In genomic region chr12:52884526-52885293, GRCh38 we compare ENCODE assay signal across 8 cellular contexts. TPM values are rescaled to one million over a fixed set of nuclear protein-coding genes. Genes with fewer than 3 reads are reported as not detected.
DNase-seq lines count a peak whose midpoint lies in the region; ATAC-seq and TF ChIP-seq lines count a peak whose summit lies in the region.

No MANE protein-coding gene starts in this region.

- TF ChIP-seq CTCF in lower lobe of right lung (IDR thresholded peaks at IDR 0.05) = peak; percentile 95

- ATAC-seq in lower lobe of right lung (peak; percentile 88 to 89), GM18868 (IDR thresholded peaks at IDR 0.05; ENCODE audit: unreplicated experiment) (no peak)

- H3K4me1 ChIP-seq in lower lobe of right lung = peaks cover 14% of the 10 kb centered on the region

- H3K36me3 ChIP-seq in lower lobe of right lung = no peaks in the 10 kb centered on the region

- H3K4me3 ChIP-seq in lower lobe of right lung = no peak overlapping the region

- peak; percentile 46 to 53 for DNase-seq in SHP77 (lab: John Stamatoyannopoulos, UW)
- DNase-seq in SHP77 treated with DMSO at 0.1 percent for 48 hours (lab: John Stamatoyannopoulos, UW) = no peak
- DNase-seq in NCI-H2196 treated with DMSO at 0.1 percent for 48 hours (lab: John Stamatoyannopoulos, UW; ENCODE audit: unreplicated experiment) = peak; percentile 36
- peak; percentile 73 for DNase-seq in activated CD4-positive, alpha-beta T cell treated with anti-CD3 and anti-CD28 coated beads for 1 hour
- DNase-seq in central memory CD4-positive, alpha-beta T cell = peak; percentile 58
- DNase-seq in lower lobe of right lung = peak; percentile 85
- peak; percentile 58 for DNase-seq in stimulated activated CD8-positive, alpha-beta memory T cell treated with anti-CD3 and anti-CD28 coated beads, Interleukin-12 subunit alpha, Interleukin-12 subunit beta, amount 100 ng/mL, for 24 hours (ENCODE audit: extremely low read depth)

- no peak overlapping the region for H3K27ac ChIP-seq in lower lobe of right lung

- intact Hi-C loops in lower lobe of right lung (cut with DNase I) = loop anchor here (5.0 to 10.0 kb wide), 2 partner anchors 100 to 302 kb away; no protein-coding TSS in a partner anchor

- no peaks in the 10 kb centered on the region for H3K9me3 ChIP-seq in lower lobe of right lung

- H3K27me3 ChIP-seq in lower lobe of right lung (ENCODE audit: low read depth) = peaks cover 8% of the 10 kb centered on the region

RNA-seq across cellular contexts. Expression of gene KRT8, which starts 20.2 kb away (rescaled TPM):
- 139 TPM for total RNA-seq in lower lobe of right lung

RNA-seq across cellular contexts. Expression of gene KRT78, which starts 35.9 kb away (rescaled TPM):
- not detected for total RNA-seq in lower lobe of right lung

RNA-seq across cellular contexts. Expression of gene KRT79, which starts 50.6 kb away (rescaled TPM):
- total RNA-seq in lower lobe of right lung = 3.9 TPM
